Comparison of ENCODE assay signal across 8 cellular contexts in the genomic region with DNA sequence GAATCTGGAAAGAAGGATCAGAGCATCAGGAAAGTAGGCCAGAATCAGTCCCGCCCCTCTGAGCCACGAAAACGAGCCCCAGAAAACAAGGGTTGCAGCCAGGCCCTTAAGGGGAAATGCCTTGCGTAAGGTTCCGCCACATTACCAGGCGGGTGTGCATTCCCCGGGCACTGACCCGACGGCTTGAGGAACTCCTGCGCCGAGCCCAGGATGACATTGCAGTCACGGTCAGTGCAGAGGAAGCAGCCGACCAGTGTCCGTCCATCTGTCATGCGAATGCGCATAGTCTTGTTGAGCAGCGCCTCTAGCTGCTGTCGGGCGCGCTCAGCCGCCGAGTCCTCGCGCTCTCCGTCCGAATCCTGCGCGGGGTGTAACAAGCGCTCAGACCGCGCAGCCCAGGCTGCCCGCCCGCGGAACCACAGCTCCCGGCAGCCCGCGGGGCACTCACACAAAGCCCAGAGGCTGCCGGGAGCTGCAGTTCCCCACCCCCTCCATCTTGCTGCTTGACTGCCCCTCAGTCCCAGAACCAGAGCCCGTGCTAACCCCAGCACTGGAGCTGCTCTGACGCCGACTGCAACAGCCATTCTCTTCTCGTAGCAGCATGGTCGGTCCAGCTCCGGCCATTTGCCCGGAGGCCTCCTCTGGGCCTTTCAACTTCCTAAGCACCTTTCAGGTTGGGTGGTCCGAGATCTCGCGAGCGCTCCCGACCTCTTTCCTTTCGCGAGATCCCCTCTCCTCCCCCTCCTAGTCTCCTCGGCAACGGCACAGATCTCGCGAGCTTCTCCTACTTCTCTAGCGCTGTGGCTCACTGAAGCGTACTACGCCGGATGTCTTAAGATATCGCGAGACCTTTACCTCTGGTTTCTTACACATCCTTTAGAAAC. TPM values are rescaled to one million over a fixed set of nuclear protein-coding genes. Genes with fewer than 3 reads are reported as not detected.
A peak's percentile ranks its signal among the peaks of the same experiment; 100 is the strongest.
DNase-seq lines count a peak whose midpoint lies in the region; ATAC-seq and TF ChIP-seq lines count a peak whose summit lies in the region.

A gene with protein sequence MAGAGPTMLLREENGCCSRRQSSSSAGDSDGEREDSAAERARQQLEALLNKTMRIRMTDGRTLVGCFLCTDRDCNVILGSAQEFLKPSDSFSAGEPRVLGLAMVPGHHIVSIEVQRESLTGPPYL (minus strand): TSS at position 720 of the 884 bp plus-strand sequence. CDS start 96 bp downstream, at position 624.

- H3K4me3 Mint-ChIP-seq in glutamatergic neuron (ENCODE audit: unreplicated experiment): no peak within 1 kb of the TSS
- no peak within 1 kb of the TSS for H3K4me3 Mint-ChIP-seq in osteocyte (ENCODE audit: unreplicated experiment)

- peaks cover 23 to 35% of the 10 kb centered on the region in 2 experiments; a peak in 3 of 4 replicates for H3K4me1 ChIP-seq in SK-N-SH (ENCODE audit: control insufficient read depth in 1 of 2, insufficient read depth in 2 of 2, low read depth in 1 of 2, low read length in 1 of 2)
- H3K4me1 ChIP-seq in thyroid gland: peaks cover 22 to 30% of the 10 kb centered on the region in 2 donors

- H3K36me3 Mint-ChIP-seq in activated naive CD4-positive, alpha-beta T cell treated with anti-CD3 and anti-CD28 coated beads, Interleukin-2, amount 50 U/mL, for 72 hours: no peaks in the 10 kb centered on the region
- no peaks in the 10 kb centered on the region for H3K36me3 Mint-ChIP-seq in glutamatergic neuron (ENCODE audit: unreplicated experiment)
- peaks cover 10% of the 10 kb centered on the region for H3K36me3 Mint-ChIP-seq in osteocyte (ENCODE audit: unreplicated experiment)

- ATAC-seq in HG02588 (IDR thresholded peaks at IDR 0.05; ENCODE audit: unreplicated experiment): peak; percentile 68
- ATAC-seq in activated naive CD4-positive, alpha-beta T cell treated with anti-CD3 and anti-CD28 coated beads, Interleukin-2, amount 50 U/mL, for 72 hours: peak; percentile 91 to 94

- H3K27ac Mint-ChIP-seq in activated naive CD4-positive, alpha-beta T cell treated with anti-CD3 and anti-CD28 coated beads, Interleukin-2, amount 50 U/mL, for 72 hours: no peak within 1 kb of the TSS
- no peak within 1 kb of the TSS for H3K27ac Mint-ChIP-seq in glutamatergic neuron (ENCODE audit: unreplicated experiment)
- no peak within 1 kb of the TSS for H3K27ac Mint-ChIP-seq in osteocyte (ENCODE audit: unreplicated experiment)

- H3K4me1 Mint-ChIP-seq in glutamatergic neuron (ENCODE audit: low read depth, unreplicated experiment): peaks cover 15% of the 10 kb centered on the region
- peaks cover 8% of the 10 kb centered on the region for H3K4me1 Mint-ChIP-seq in osteocyte (ENCODE audit: unreplicated experiment)

- H3K36me3 ChIP-seq in SK-N-SH (replicated peaks in 1 of 2; ENCODE audit: control insufficient read depth in 1 of 2, insufficient read depth in 2 of 2, low read length in 1 of 2): peaks cover 11 to 49% of the 10 kb centered on the region in 2 experiments
- peaks cover 11% of the 10 kb centered on the region in 2 donors for H3K36me3 ChIP-seq in thyroid gland

- peak; percentile 38 for TF ChIP-seq RAD21 in SK-N-SH (IDR thresholded peaks at IDR 0.05; ENCODE audit: low read length)

- peaks cover 19% of the 10 kb centered on the region for H3F3A ChIP-seq in SK-N-SH (replicated peaks; ENCODE audit: insufficient read depth)

- no peaks in the 10 kb centered on the region for H3K9me2 ChIP-seq in SK-N-SH

- H3K4me3 ChIP-seq in SK-N-SH (ENCODE audit: low read depth in 2 of 2, low read length in 1 of 2) (peak within 1 kb of the TSS; percentile 72 to 77), thyroid gland (replicated peaks in 1 of 3) (peak within 1 kb of the TSS; percentile 41 to 93 (median 50))

- DNase-seq in GM10266 (ENCODE audit: extremely low spot score) (peak; percentile 95), NCI-H1048 (lab: John Stamatoyannopoulos, UW) (peak; percentile 97), SK-N-SH (peak; percentile 90), glutamatergic neuron (peak; percentile 91), osteocyte (ENCODE audit: extremely low spot score, unreplicated experiment) (peak; percentile 98), thyroid gland (peak; percentile 98)
- peak; percentile 87 to 94 for DNase-seq in activated naive CD4-positive, alpha-beta T cell treated with anti-CD3 and anti-CD28 coated beads, Interleukin-2, amount 50 U/mL, for 72 hours (ENCODE audit: low spot score in 2 of 2)

- H3K9me3 ChIP-seq in SK-N-SH (no peaks in the 10 kb centered on the region), thyroid gland (no peaks in the 10 kb centered on the region)

- H3K9ac ChIP-seq in SK-N-SH: peak within 1 kb of the TSS; percentile 79

- H3K27me3 ChIP-seq in SK-N-SH (ENCODE audit: insufficient read depth) (no peaks in the 10 kb centered on the region), thyroid gland (no peaks in the 10 kb centered on the region)

- 0 out of 4 replicates have a peak, but pooled peaks of 1 of the 2 experiments have one; percentile 6 for TF ChIP-seq EP300 in SK-N-SH (IDR thresholded peaks at IDR 0.05; ENCODE audit: borderline replicate concordance in 1 of 2, low read depth in 1 of 2, low read length in 1 of 2)

- peak in 1 of 2 donors; percentile 46 for TF ChIP-seq POLR2A in thyroid gland (IDR thresholded peaks at IDR 0.05)

- POLR2A ChIA-PET in SK-N-SH (lab: Yijun Ruan, JAX): interaction anchor here (0.6 to 1.9 kb wide), 16 partner anchors 12 to 637 kb away, joined by 3 to 17 read pairs (median 4); partner anchors contain the start of genes KDM6B, RNF227 and TP53

- intact Hi-C loops in thyroid gland (cut with DNase I): loop anchor here (5.0 kb wide), 1 partner anchor 35 kb away; no protein-coding TSS in a partner anchor

- H3K27me3 Mint-ChIP-seq in glutamatergic neuron (ENCODE audit: unreplicated experiment) (peaks cover 20% of the 10 kb centered on the region), osteocyte (ENCODE audit: unreplicated experiment) (no peaks in the 10 kb centered on the region)

- H2AFZ ChIP-seq in SK-N-SH (ENCODE audit: low read depth): peak within 1 kb of the TSS; percentile 73

- 1% methylated on average over 26 of the region's 62 CpGs for WGBS in SK-N-SH (ENCODE audit: low lambda C conversion rate)
- 0 to 1% methylated on average over 26 to 45 of the region's 62 CpGs for WGBS in thyroid gland, 2 donors

- TF ChIP-seq CTCF in GM10266 (IDR thresholded peaks at IDR 0.05; ENCODE audit: control insufficient read depth, insufficient read depth, low read depth, missing control alignments) (peak; percentile 59), SK-N-SH (IDR thresholded peaks at IDR 0.05) (peak; percentile 47), glutamatergic neuron (IDR thresholded peaks at IDR 0.05; ENCODE audit: partially characterized antibody, unreplicated experiment) (no peak), osteocyte (IDR thresholded peaks at IDR 0.05) (peak; percentile 58), thyroid gland (IDR thresholded peaks at IDR 0.05) (peak in 4 of 6 experiments; percentile 25 to 41 (median 30))

- CTCF ChIA-PET in SK-N-SH (lab: Yijun Ruan, JAX): interaction anchor here (0.6 to 3.1 kb wide), 22 partner anchors 9 to 254 kb away, joined by 3 to 32 read pairs (median 5); partner anchors contain the start of genes KDM6B, TP53 and WRAP53

- H4K20me1 ChIP-seq in SK-N-SH (ENCODE audit: insufficient read depth): peaks cover 5% of the 10 kb centered on the region

- H3K27ac ChIP-seq in SK-N-SH (ENCODE audit: low read depth in 2 of 2, low read length in 1 of 2) (peak within 1 kb of the TSS; percentile 93 to 100), thyroid gland (peak within 1 kb of the TSS; percentile 68 to 92 (median 88))

- H3K9me3 Mint-ChIP-seq in activated naive CD4-positive, alpha-beta T cell treated with anti-CD3 and anti-CD28 coated beads, Interleukin-2, amount 50 U/mL, for 72 hours: no peaks in the 10 kb centered on the region
- H3K9me3 Mint-ChIP-seq in glutamatergic neuron (ENCODE audit: unreplicated experiment) (peaks cover 13% of the 10 kb centered on the region), osteocyte (ENCODE audit: unreplicated experiment) (no peaks in the 10 kb centered on the region)

- H3K79me2 ChIP-seq in SK-N-SH (ENCODE audit: insufficient read depth): peaks cover 17% of the 10 kb centered on the region; the same call in 1 of the 2 replicates

- peak within 1 kb of the TSS; percentile 91 for H3K4me2 ChIP-seq in SK-N-SH

TF ChIP-seq in SK-N-SH, 30 proteins besides CTCF, POLR2A, EP300 and RAD21 (continues in another document):
- peak; percentile 84 for TF ChIP-seq NRF1 (IDR thresholded peaks at IDR 0.05; ENCODE audit: low read depth, low read length)
- TF ChIP-seq YY1 (IDR thresholded peaks at IDR 0.05; ENCODE audit: low read depth): peak; percentile 86
- TF ChIP-seq CHD2 (IDR thresholded peaks at IDR 0.05; ENCODE audit: low read length, partially characterized antibody): peak; percentile 98
- no peak for TF ChIP-seq EZH2phosphoT487 (IDR thresholded peaks at IDR 0.05; ENCODE audit: borderline replicate concordance, low read depth)
- no peak; the same call in 1 of the 2 replicates for TF ChIP-seq FOSL2 (IDR thresholded peaks at IDR 0.05; ENCODE audit: borderline replicate concordance, low read depth)
- peak; percentile 89 for TF ChIP-seq MXI1 (IDR thresholded peaks at IDR 0.05; ENCODE audit: low read depth, low read length)
- no peak for TF ChIP-seq TEAD4 (IDR thresholded peaks at IDR 0.05; ENCODE audit: borderline replicate concordance, insufficient read depth)
- TF ChIP-seq, protein P1, sequence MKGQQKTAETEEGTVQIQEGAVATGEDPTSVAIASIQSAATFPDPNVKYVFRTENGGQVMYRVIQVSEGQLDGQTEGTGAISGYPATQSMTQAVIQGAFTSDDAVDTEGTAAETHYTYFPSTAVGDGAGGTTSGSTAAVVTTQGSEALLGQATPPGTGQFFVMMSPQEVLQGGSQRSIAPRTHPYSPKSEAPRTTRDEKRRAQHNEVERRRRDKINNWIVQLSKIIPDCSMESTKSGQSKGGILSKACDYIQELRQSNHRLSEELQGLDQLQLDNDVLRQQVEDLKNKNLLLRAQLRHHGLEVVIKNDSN (IDR thresholded peaks at IDR 0.05; ENCODE audit: borderline replicate concordance, low read depth): no peak
- no peak; the same call in none of the 2 replicates for TF ChIP-seq GABPA (IDR thresholded peaks at IDR 0.05; ENCODE audit: low read depth)

RNA-seq across cellular contexts. Expression of the gene that starts here (rescaled TPM):
- polyA plus RNA-seq in SK-N-SH (2012; rRNA removed): 133 and 202 TPM in 2 replicates
- polyA plus RNA-seq in SK-N-SH (2012; cell fraction: cytosol; rRNA removed): 105 and 121 TPM in 2 replicates
- 74.0 and 122 TPM in 2 replicates for polyA plus RNA-seq in SK-N-SH (2012; cell fraction: nucleus; rRNA removed)
- total RNA-seq in activated naive CD4-positive, alpha-beta T cell treated with anti-CD3 and anti-CD28 coated beads, Interleukin-2, amount 50 U/mL, for 72 hours: 100 to 1,000 TPM in 1 of 2 donors, 10 to 100 TPM in 1; 91.4 to 103 TPM
- total RNA-seq in glutamatergic neuron (ENCODE audit: unreplicated experiment): 49.7 TPM
- total RNA-seq in osteocyte: 65.8 and 66.2 TPM in 2 replicates
- 100 to 1,000 TPM in 2 of 4 donors, 10 to 100 TPM in 2; 24.6 to 180 (median 79.6) TPM for total RNA-seq in thyroid gland

Comparison
In these comparisons a context has a peak if more than half of its experiments do, and no peak if none do; other contexts are left out.
1. Peak in every context shown above with its lines: DNase-seq, ATAC-seq, H3K4me3 ChIP-seq and H3K27ac ChIP-seq.